1 cellular context compared by ENCODE assay signal in genomic region chr7:56092789-56093531, GRCh38.
A peak's percentile ranks its signal among the peaks of the same experiment; 100 is the strongest.
TF ChIP-seq lines count a peak whose summit lies in the region.

PHKG1 (minus strand) TSS chr7:56092952; CDS start chr7:56088941, 4,011 bp downstream.

TF ChIP-seq in SK-N-SH, 30 proteins besides CTCF, POLR2A, EP300 and RAD21 (continued from another document):
- no peak for TF ChIP-seq USF1 (IDR thresholded peaks at IDR 0.05; ENCODE audit: borderline replicate concordance, low read depth)
- TF ChIP-seq CHD2 (IDR thresholded peaks at IDR 0.05; ENCODE audit: low read length, partially characterized antibody): no peak
- TF ChIP-seq RXRA (IDR thresholded peaks at IDR 0.05; ENCODE audit: borderline replicate concordance, low read depth): peak; percentile 14; the same call in 1 of the 2 replicates
- peak; percentile 47; the same call in 1 of the 2 replicates for TF ChIP-seq POLR2AphosphoS5 (IDR thresholded peaks at IDR 0.05; ENCODE audit: low read depth, low read length)
- TF ChIP-seq ZBTB33 (IDR thresholded peaks at IDR 0.05; ENCODE audit: borderline replicate concordance, low read depth): no peak
- peak; percentile 30 for TF ChIP-seq SMC3 (IDR thresholded peaks at IDR 0.05; ENCODE audit: low read depth, low read length)
- TF ChIP-seq MXI1 (IDR thresholded peaks at IDR 0.05; ENCODE audit: low read depth, low read length): no peak
- TF ChIP-seq EZH2phosphoT487 (IDR thresholded peaks at IDR 0.05; ENCODE audit: borderline replicate concordance, low read depth): no peak
- TF ChIP-seq JUND (IDR thresholded peaks at IDR 0.05): 0 out of 2 replicates have a peak, but pooled peaks have one; percentile 12
- peak; percentile 88 for TF ChIP-seq NFIC (IDR thresholded peaks at IDR 0.05; ENCODE audit: borderline replicate concordance)
- TF ChIP-seq NRF1 (IDR thresholded peaks at IDR 0.05; ENCODE audit: low read depth, low read length): no peak
- no peak for TF ChIP-seq FOXJ3 (CRISPR knock-in tag; IDR thresholded peaks at IDR 0.05)
- TF ChIP-seq REST (IDR thresholded peaks at IDR 0.05; ENCODE audit: low read depth, low read length): no peak
- TF ChIP-seq PBX3 (IDR thresholded peaks at IDR 0.05): peak; percentile 79
- TF ChIP-seq MAX (IDR thresholded peaks at IDR 0.05; ENCODE audit: low read depth): no peak
- TF ChIP-seq RCOR1 (IDR thresholded peaks at IDR 0.05; ENCODE audit: low read length): no peak
- no peak for TF ChIP-seq TEAD4 (IDR thresholded peaks at IDR 0.05; ENCODE audit: borderline replicate concordance, insufficient read depth)
- no peak for TF ChIP-seq FOSL2 (IDR thresholded peaks at IDR 0.05; ENCODE audit: borderline replicate concordance, low read depth)
- no peak for TF ChIP-seq ELF1 (IDR thresholded peaks at IDR 0.05)
- no peak for TF ChIP-seq RFX5 (IDR thresholded peaks at IDR 0.05; ENCODE audit: low read length)
- TF ChIP-seq FOXM1 (IDR thresholded peaks at IDR 0.05; ENCODE audit: low read depth): no peak
- no peak for TF ChIP-seq YY1 (IDR thresholded peaks at IDR 0.05; ENCODE audit: low read depth)
- peak; percentile 67 for TF ChIP-seq TCF12 (IDR thresholded peaks at IDR 0.05)
- no peak for TF ChIP-seq IRF3 (IDR thresholded peaks at IDR 0.05; ENCODE audit: low read depth, low read length)
- TF ChIP-seq GABPA (IDR thresholded peaks at IDR 0.05; ENCODE audit: low read depth): no peak
- peak; percentile 63; the same call in 1 of the 2 replicates for TF ChIP-seq MEF2A (IDR thresholded peaks at IDR 0.05; ENCODE audit: borderline replicate concordance, low read depth)
- TF ChIP-seq GATA2 (CRISPR knock-in tag; IDR thresholded peaks at IDR 0.05): no peak
- no peak for TF ChIP-seq USF2 (IDR thresholded peaks at IDR 0.05; ENCODE audit: borderline replicate concordance, low read depth, low read length)
